ENCODE assay signal across 33 cellular contexts in the genomic region with DNA sequence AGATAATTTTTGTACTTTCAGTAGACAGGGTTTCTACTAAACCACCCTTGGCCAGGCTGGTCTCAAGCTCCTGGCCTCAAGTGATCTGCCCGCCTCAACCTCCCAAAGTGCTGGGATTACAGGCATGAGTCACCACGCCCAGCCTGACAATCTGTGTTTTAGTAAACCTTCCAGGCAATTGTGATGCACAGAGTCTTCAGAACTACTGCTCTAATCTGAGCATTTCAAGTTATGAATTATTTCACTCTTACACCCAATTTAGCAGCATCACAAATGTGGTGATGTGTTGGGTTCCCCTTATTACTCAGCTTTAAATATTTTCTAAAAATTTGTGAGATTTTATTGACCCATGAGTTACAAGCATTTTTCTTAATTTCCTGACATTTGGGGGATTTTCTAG.
"Had no signal": no experiment of that assay in that cellular context is flagged by ENCODE, and none has a peak within 500 bp of the region (broad histone marks: within the 10 kb centered on the region; RNA-seq: fewer than 3 reads in every experiment).

No MANE protein-coding gene starts in this region.

- DNase-seq: Karpas-422, Kasumi-1, KG1, MG63, MM.1S, MV-4-11, NCI-H1048, NCI-H1092, NCI-H1092 treated with DMSO at 0.1 percent for 48 hours, NCI-H1105, NCI-H1105 treated with DMSO at 0.1 percent for 48 hours, NCI-H1417, NCI-H1417 treated with DMSO at 0.1 percent for 48 hours, NCI-H1436, NCI-H1436 treated with DMSO at 0.1 percent for 48 hours, NCI-H146, NCI-H1694, NCI-H1694 treated with DMSO at 0.1 percent for 48 hours, NCI-H187, NCI-H187 treated with DMSO at 0.1 percent for 48 hours, NCI-H1930, NCI-H2029, NCI-H2029 treated with DMSO at 0.1 percent for 48 hours, NCI-H2081, NCI-H2081 treated with DMSO at 0.1 percent for 48 hours, NCI-H2107, NCI-H2171, NCI-H2171 treated with DMSO at 0.1 percent for 48 hours, NCI-H2227 treated with DMSO at 0.1 percent for 48 hours, NCI-H226, NCI-H446, NCI-H446 treated with DMSO at 0.1 percent for 48 hours, NCI-H510A had no signal

- H3K4me3 ChIP-seq: MG63 had no signal
